In the genomic region with DNA sequence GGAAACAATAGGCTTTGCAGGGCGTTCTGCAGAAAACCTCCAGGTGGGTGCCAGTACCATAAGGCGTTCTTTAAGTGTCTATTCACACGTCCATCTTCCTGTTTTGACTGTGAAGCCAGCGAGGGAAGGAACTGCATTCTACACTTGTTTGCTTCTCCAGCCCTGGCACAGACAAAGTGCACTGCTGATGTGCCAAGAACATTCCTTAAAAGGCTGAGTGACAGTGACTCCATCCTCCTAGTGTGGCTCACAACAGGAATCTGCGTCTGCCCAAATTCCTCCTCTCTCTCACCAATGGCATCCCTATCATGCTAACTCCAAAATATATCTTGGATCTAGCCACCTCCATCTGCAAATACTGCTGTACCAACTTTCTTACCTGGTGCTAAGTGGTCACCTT, we compare ENCODE assay signal across 20 cellular contexts.
DNase-seq lines count a peak whose midpoint lies in the region; FAIRE-seq and TF ChIP-seq lines count a peak whose summit lies in the region.
"Had no signal": no experiment of that assay in that cellular context is flagged by ENCODE, and none has a peak within 500 bp of the region (broad histone marks: within the 10 kb centered on the region; RNA-seq: fewer than 3 reads in every experiment).

No MANE protein-coding gene starts in this region.

- TF ChIP-seq CTCF in bronchial epithelial cell (IDR thresholded peaks at IDR 0.05; ENCODE audit: insufficient read depth, low read length, severe bottlenecking) (no peak), kidney (IDR thresholded peaks at IDR 0.05; ENCODE audit: borderline replicate concordance, extremely low read depth, insufficient read depth) (no peak)

- H3K36me3 ChIP-seq in bronchial epithelial cell (ENCODE audit: control insufficient read depth, insufficient read depth, low read length) (no peaks in the 10 kb centered on the region), kidney (ENCODE audit: control insufficient read depth in 1 of 2, insufficient read depth in 2 of 2, low read length in 2 of 2) (no peaks in the 10 kb centered on the region)
- H3K36me3 ChIP-seq: SJSA1 had no signal

- DNase-seq in EH (ENCODE audit: low read depth): peak; percentile 10
- DNase-seq in bronchial epithelial cell (ENCODE audit: low read depth): no peak
- peak; percentile 26 for DNase-seq in islet precursor cell
- peak; percentile 25 for DNase-seq in superior temporal gyrus (ENCODE audit: extremely low spot score)
- no peak for DNase-seq in posterior vena cava (ENCODE audit: low spot score)
- DNase-seq in kidney: no peak
- no peak for DNase-seq in middle frontal gyrus (ENCODE audit: extremely low spot score, low spot score)
- DNase-seq: ACHN, DMS 273 treated with DMSO at 0.1 percent for 48 hours, DND-41, GDM1, H9, NCI-H1417 treated with DMSO at 0.1 percent for 48 hours, NCI-H1930, NCI-H345, NCI-H524 treated with DMSO at 0.1 percent for 48 hours had no signal

- no peak overlapping the region for H3K9ac ChIP-seq in kidney (ENCODE audit: low read length in 2 of 2)
- H3K9ac ChIP-seq: KMS-11 had no signal

- no peaks in the 10 kb centered on the region for H3K27me3 ChIP-seq in bronchial epithelial cell (ENCODE audit: control insufficient read depth, insufficient read depth, low read length)
- H3K27me3 ChIP-seq: SJSA1 had no signal

- peaks cover 11 to 12% of the 10 kb centered on the region in 2 donors for H3K4me1 ChIP-seq in kidney (ENCODE audit: control insufficient read depth in 1 of 2, insufficient read depth in 1 of 2, low read depth in 1 of 2, low read length in 2 of 2)
- H3K4me1 ChIP-seq: SJSA1 had no signal

- FAIRE-seq in bronchial epithelial cell (lab: Jason Lieb, UNC) (peak; percentile 32), kidney (lab: Jason Lieb, UNC) (no peak)
- FAIRE-seq: GM19239 had no signal

- intact Hi-C loops in posterior vena cava (cut with DNase I): no loop called here
- intact Hi-C loops in kidney (cut with DNase I): no loop called here

- no peak overlapping the region for H3K4me3 ChIP-seq in bronchial epithelial cell (ENCODE audit: low read depth, low read length)
- no peak overlapping the region for H3K4me3 ChIP-seq in kidney (ENCODE audit: low read length in 2 of 2)
- H3K4me3 ChIP-seq: SJSA1 had no signal

- peaks cover 0 to 3% of the 10 kb centered on the region in 2 donors for H3K9me3 ChIP-seq in kidney (ENCODE audit: control insufficient read depth in 1 of 2, low read length in 2 of 2)
- H3K9me3 ChIP-seq: SJSA1 had no signal

- no peak overlapping the region for H3K27ac ChIP-seq in kidney (ENCODE audit: low read depth in 2 of 2, low read length in 2 of 2)
- H3K27ac ChIP-seq: HL-60, KMS-11, SJSA1 had no signal

Comparison
In these comparisons a context has a peak if more than half of its experiments do, and no peak if none do; other contexts are left out.
1. DNase-seq: peak in EH (single experiment), islet precursor cell (single experiment) and superior temporal gyrus (single experiment); none in bronchial epithelial cell (single experiment), posterior vena cava (single experiment), kidney (single experiment) and middle frontal gyrus (single experiment).